1 cellular context compared by ENCODE assay signal in the genomic region with DNA sequence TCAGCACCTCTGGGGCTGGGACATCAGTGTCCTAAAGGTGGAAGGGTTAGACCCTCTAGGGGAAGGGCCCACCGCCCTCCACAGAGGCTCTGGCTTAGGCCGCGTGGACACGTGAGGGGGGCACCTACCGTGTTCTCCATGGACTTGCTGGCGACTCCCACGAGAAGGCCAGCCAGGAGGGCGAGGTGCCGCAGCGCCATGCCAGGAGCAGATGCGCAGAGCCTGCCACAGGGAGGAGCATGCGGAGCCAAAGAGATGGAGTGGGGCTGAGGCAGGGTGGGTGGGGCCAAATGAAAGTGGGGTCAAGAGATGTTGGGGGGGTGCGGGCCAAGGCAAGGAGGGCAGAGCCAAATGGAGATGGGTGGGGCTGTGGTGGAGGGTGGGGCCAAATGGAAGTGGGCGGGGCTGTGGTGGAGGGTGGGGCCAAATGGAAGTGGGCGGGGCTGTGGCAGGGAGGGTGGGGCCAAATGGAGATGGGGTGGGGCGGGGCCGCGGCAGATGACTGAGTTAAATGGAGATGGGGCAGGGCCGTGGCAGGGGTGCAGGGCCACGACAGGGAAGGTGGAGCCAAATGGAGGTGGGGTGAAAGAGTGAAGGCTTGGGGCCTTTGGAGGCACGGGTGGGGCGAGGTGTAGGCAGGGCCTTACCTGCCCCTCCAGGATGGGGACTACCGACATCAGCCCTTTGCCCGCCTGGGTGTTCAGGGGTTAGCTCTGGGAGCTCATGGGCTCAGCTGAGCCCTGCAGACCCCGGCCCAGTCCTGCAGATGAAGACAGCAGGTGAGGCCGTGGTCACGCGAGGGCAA.
TF ChIP-seq lines count a peak whose summit lies in the region.

No MANE protein-coding gene starts in this region.

TF ChIP-seq in GM23338, 12 proteins besides CTCF, POLR2A, EP300 and RAD21 (continued from another document):
- TF ChIP-seq, protein P1, sequence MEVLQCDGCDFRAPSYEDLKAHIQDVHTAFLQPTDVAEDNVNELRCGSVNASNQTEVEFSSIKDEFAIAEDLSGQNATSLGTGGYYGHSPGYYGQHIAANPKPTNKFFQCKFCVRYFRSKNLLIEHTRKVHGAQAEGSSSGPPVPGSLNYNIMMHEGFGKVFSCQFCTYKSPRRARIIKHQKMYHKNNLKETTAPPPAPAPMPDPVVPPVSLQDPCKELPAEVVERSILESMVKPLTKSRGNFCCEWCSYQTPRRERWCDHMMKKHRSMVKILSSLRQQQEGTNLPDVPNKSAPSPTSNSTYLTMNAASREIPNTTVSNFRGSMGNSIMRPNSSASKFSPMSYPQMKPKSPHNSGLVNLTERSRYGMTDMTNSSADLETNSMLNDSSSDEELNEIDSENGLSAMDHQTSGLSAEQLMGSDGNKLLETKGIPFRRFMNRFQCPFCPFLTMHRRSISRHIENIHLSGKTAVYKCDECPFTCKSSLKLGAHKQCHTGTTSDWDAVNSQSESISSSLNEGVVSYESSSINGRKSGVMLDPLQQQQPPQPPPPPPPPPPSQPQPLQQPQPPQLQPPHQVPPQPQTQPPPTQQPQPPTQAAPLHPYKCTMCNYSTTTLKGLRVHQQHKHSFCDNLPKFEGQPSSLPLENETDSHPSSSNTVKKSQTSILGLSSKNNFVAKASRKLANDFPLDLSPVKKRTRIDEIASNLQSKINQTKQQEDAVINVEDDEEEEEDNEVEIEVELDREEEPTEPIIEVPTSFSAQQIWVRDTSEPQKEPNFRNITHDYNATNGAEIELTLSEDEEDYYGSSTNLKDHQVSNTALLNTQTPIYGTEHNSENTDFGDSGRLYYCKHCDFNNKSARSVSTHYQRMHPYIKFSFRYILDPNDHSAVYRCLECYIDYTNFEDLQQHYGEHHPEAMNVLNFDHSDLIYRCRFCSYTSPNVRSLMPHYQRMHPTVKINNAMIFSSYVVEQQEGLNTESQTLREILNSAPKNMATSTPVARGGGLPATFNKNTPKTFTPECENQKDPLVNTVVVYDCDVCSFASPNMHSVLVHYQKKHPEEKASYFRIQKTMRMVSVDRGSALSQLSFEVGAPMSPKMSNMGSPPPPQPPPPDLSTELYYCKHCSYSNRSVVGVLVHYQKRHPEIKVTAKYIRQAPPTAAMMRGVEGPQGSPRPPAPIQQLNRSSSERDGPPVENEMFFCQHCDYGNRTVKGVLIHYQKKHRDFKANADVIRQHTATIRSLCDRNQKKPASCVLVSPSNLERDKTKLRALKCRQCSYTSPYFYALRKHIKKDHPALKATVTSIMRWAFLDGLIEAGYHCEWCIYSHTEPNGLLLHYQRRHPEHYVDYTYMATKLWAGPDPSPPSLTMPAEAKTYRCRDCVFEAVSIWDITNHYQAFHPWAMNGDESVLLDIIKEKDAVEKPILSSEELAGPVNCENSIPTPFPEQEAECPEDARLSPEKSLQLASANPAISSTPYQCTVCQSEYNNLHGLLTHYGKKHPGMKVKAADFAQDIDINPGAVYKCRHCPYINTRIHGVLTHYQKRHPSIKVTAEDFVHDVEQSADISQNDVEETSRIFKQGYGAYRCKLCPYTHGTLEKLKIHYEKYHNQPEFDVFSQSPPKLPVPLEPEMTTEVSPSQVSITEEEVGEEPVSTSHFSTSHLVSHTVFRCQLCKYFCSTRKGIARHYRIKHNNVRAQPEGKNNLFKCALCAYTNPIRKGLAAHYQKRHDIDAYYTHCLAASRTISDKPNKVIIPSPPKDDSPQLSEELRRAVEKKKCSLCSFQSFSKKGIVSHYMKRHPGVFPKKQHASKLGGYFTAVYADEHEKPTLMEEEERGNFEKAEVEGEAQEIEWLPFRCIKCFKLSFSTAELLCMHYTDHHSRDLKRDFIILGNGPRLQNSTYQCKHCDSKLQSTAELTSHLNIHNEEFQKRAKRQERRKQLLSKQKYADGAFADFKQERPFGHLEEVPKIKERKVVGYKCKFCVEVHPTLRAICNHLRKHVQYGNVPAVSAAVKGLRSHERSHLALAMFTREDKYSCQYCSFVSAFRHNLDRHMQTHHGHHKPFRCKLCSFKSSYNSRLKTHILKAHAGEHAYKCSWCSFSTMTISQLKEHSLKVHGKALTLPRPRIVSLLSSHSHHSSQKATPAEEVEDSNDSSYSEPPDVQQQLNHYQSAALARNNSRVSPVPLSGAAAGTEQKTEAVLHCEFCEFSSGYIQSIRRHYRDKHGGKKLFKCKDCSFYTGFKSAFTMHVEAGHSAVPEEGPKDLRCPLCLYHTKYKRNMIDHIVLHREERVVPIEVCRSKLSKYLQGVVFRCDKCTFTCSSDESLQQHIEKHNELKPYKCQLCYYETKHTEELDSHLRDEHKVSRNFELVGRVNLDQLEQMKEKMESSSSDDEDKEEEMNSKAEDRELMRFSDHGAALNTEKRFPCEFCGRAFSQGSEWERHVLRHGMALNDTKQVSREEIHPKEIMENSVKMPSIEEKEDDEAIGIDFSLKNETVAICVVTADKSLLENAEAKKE (CRISPR knock-in tag; IDR thresholded peaks at IDR 0.05) = no peak
